Comparison of ENCODE assay signal across 8 cellular contexts in the genomic region with DNA sequence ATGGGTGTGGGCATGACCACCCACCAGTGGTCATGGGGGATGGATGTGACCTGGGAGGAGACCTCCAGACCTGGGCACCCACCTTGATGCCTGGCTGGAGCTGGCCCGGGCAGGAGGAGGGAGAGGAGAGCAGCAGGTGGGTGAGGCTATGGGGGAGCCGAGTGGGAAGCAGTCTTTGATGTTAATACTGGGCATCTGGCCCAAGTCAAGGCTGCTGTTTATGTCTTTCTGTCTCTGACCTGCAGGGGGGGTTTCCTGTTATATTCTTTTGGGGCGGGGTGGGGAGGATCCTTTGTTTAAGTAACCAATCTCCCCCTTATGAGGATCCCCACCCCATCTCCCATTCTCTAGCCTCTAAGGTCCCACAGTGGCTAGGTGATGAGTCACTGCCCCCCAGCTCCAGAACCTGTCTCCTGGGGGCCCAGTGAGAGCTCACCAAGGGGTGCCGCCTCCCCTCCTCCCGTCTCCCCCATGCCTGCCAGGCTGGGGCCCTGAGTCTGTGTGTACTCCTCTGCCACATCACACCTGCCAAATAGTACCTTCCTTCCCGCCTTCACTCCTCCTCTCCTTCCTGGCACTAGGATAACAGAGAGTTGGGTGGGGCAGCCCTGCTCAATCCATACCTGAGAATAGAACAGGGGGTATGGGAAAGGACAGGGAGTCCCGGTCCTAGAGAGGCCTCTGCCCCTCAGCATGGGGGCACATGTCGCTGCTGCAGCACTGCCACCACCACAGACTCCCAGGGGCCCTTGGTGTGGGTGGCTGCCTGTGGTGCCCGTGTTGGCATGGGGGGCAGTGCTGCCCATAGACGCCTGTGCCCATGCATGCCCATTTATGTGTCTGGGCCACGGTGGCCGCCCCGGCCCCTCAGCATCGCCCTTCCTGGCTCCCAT. TPM values are rescaled to one million over a fixed set of nuclear protein-coding genes. Genes with fewer than 3 reads are reported as not detected.
DNase-seq lines count a peak whose midpoint lies in the region; ATAC-seq and TF ChIP-seq lines count a peak whose summit lies in the region.

No MANE protein-coding gene starts in this region.

- no peaks in the 10 kb centered on the region for H3K27me3 ChIP-seq in Caco-2 (replicated peaks; ENCODE audit: control insufficient read depth, insufficient read depth, low read length)

- H3K4me1 ChIP-seq in Caco-2: peaks cover 72% of the 10 kb centered on the region

- POLR2A ChIA-PET in Caco-2 (lab: Charles Lee): no interaction called here

- H3K27ac Mint-ChIP-seq in Caco-2 (ENCODE audit: unreplicated experiment) (peak overlapping the region; percentile 84), IgD-negative memory B cell (peak overlapping the region; percentile 86 to 95 (median 92))

- H3K36me3 ChIP-seq in Caco-2 (ENCODE audit: control insufficient read depth, insufficient read depth, low read length): no peaks in the 10 kb centered on the region

- CTCF ChIA-PET in Caco-2 (lab: Charles Lee): interaction anchor here (0.6 to 1.4 kb wide), 3 partner anchors 15 to 98 kb away, joined by 3 read pairs; a partner anchor contains a TSS

- TF ChIP-seq CTCF in Caco-2 (IDR thresholded peaks at IDR 0.05; ENCODE audit: insufficient read depth in 1 of 2, low read depth in 1 of 2, low read length in 1 of 2, severe bottlenecking in 1 of 2, unreplicated experiment in 1 of 2): peak in 1 of 2 experiments; percentile 23

- H3K4me3 Mint-ChIP-seq in Caco-2 (ENCODE audit: unreplicated experiment) (peak overlapping the region; percentile 15), IgD-negative memory B cell (peak overlapping the region; percentile 83 to 96 (median 88))

- no peak for DNase-seq in Caco-2
- peak; percentile 89 for DNase-seq in SW480 (ENCODE audit: low spot score)
- DNase-seq in myocyte (ENCODE audit: low read depth): peak; percentile 85
- no peak for DNase-seq in AG20443 (ENCODE audit: low spot score)

- intact Hi-C loops in Caco-2 (cut with micrococcal nuclease; ENCODE audit: unreplicated experiment): no loop called here

- BruUV-seq in Caco-2 (replicated peaks; lab: Mats Ljungman, UMichigan): no TSS peak

- H3K9me3 Mint-ChIP-seq in Caco-2 (ENCODE audit: unreplicated experiment) (no peaks in the 10 kb centered on the region), IgD-negative memory B cell (no peaks in the 10 kb centered on the region)

- H3K9me3 ChIP-seq in Caco-2: no peaks in the 10 kb centered on the region

- H3K27ac ChIP-seq in cingulate gyrus (ENCODE audit: low read depth, low read length): peak overlapping the region; percentile 100

- ATAC-seq in GM19397 (IDR thresholded peaks at IDR 0.05; ENCODE audit: unreplicated experiment): no peak
- ATAC-seq in GM18511 (IDR thresholded peaks at IDR 0.05; ENCODE audit: unreplicated experiment): no peak

- H3K36me3 Mint-ChIP-seq in Caco-2 (ENCODE audit: insufficient read depth, unreplicated experiment) (no peaks in the 10 kb centered on the region), IgD-negative memory B cell (no peaks in the 10 kb centered on the region)

- H3K27me3 Mint-ChIP-seq in Caco-2 (ENCODE audit: insufficient read depth, unreplicated experiment) (no peaks in the 10 kb centered on the region), IgD-negative memory B cell (peaks cover 2% of the 10 kb centered on the region)

- no peak overlapping the region for H3K4me3 ChIP-seq in Caco-2 (ENCODE audit: low read depth, low read length)

- H3K4me1 Mint-ChIP-seq in Caco-2 (ENCODE audit: low read depth, unreplicated experiment): peaks cover 51% of the 10 kb centered on the region
- peaks cover 23 to 35% (median 28%) of the 10 kb centered on the region in 3 donors for H3K4me1 Mint-ChIP-seq in IgD-negative memory B cell

RNA-seq across cellular contexts. Expression of a gene that starts 7.2 kb away (rescaled TPM):
- total RNA-seq in Caco-2 (2022) (27.3 and 29.3 TPM in 2 replicates), myocyte (52.5 and 61.1 TPM in 2 replicates)
- polyA plus RNA-seq in IgD-negative memory B cell: 4.6 TPM
- polyA plus RNA-seq in myocyte (2012): 38.9 TPM

RNA-seq across cellular contexts. Expression of a gene that starts 15.8 kb away (rescaled TPM):
- total RNA-seq in Caco-2 (2022) (119 and 122 TPM in 2 replicates), myocyte (88.7 and 90.0 TPM in 2 replicates)
- polyA plus RNA-seq in IgD-negative memory B cell: 51.9 TPM
- polyA plus RNA-seq in myocyte (2012): 61.5 TPM

RNA-seq across cellular contexts. Expression of a gene that starts 30.4 kb away (rescaled TPM):
- total RNA-seq in Caco-2 (2022) (8.9 and 11.3 TPM in 2 replicates), myocyte (9.5 and 10.8 TPM in 2 replicates)
- 3.6 TPM for polyA plus RNA-seq in IgD-negative memory B cell
- 12.4 TPM for polyA plus RNA-seq in myocyte (2012)

RNA-seq across cellular contexts. Expression of a gene that starts 51.8 kb away (rescaled TPM):
- total RNA-seq in Caco-2 (2022) (82.6 and 86.9 TPM in 2 replicates), myocyte (104 and 111 TPM in 2 replicates)
- 10.1 TPM for polyA plus RNA-seq in IgD-negative memory B cell
- 60.2 TPM for polyA plus RNA-seq in myocyte (2012)

RNA-seq across cellular contexts. Expression of a gene that starts 54.8 kb away (rescaled TPM):
- not detected in 2 replicates for total RNA-seq in Caco-2 (2022)
- not detected for polyA plus RNA-seq in IgD-negative memory B cell
- 0.10 and 0.11 TPM in 2 replicates for total RNA-seq in myocyte
- not detected for polyA plus RNA-seq in myocyte (2012)

Comparison
In these comparisons a context has a peak if more than half of its experiments do, and no peak if none do; other contexts are left out.
1. DNase-seq: peak in SW480 (single experiment) and myocyte (single experiment); none in Caco-2 (0 of 2) and AG20443 (single experiment).